16 cellular contexts compared by ENCODE assay signal in genomic region chr17:78089557-78090281, GRCh38. TPM values are rescaled to one million over a fixed set of nuclear protein-coding genes. Genes with fewer than 3 reads are reported as not detected.
DNase-seq lines count a peak whose midpoint lies in the region; ATAC-seq and TF ChIP-seq lines count a peak whose summit lies in the region.
"Had no signal": no experiment of that assay in that cellular context is flagged by ENCODE, and none has a peak within 500 bp of the region (broad histone marks: within the 10 kb centered on the region; RNA-seq: fewer than 3 reads in every experiment).

No MANE protein-coding gene starts in this region.

- intact Hi-C loops in CD14-positive monocyte (cut with micrococcal nuclease), result no loop called here
- intact Hi-C loops in HCT116 (cut with micrococcal nuclease), result loop anchor here (10.0 kb wide), 1 partner anchor 335 kb away; no protein-coding TSS in a partner anchor
- intact Hi-C loops in Calu3 (cut with micrococcal nuclease; ENCODE audit: unreplicated experiment), result no loop called here

- H4K20me1 ChIP-seq in HCT116 (ENCODE audit: insufficient read depth), result no peaks in the 10 kb centered on the region

- RAD21 ChIA-PET in HCT116 (lab: Charles Lee; ENCODE audit: low non-redundant PET in 1 of 2, low total read pairs in 2 of 2, uncharacterized antibody in 2 of 2, unreplicated experiment in 2 of 2), result no interaction called here

- BruUV-seq in HCT116 (replicated peaks; lab: Mats Ljungman, UMichigan) (no TSS peak), Calu3 (replicated peaks; lab: Mats Ljungman, UMichigan) (no TSS peak)

- H3K4me1 Mint-ChIP-seq in CD14-positive monocyte (peaks cover 11% of the 10 kb centered on the region), Calu3 (ENCODE audit: low read depth, unreplicated experiment) (no peaks in the 10 kb centered on the region)
- H3K4me1 Mint-ChIP-seq: activated B cell treated with CpG ODN at 0.5 μM for 24 hours had no signal

- no peak overlapping the region for H3K4me2 ChIP-seq in HCT116 (ENCODE audit: low read length)
- H3K4me2 ChIP-seq in mesenchymal stem cell (ENCODE audit: low read length, poor library complexity, severe bottlenecking), result no peak overlapping the region

- no peaks in the 10 kb centered on the region for H3K9me2 ChIP-seq in HCT116 (ENCODE audit: insufficient read depth)

- TF ChIP-seq CTCF in CD14-positive monocyte (IDR thresholded peaks at IDR 0.05), result no peak
- TF ChIP-seq CTCF in HCT116 (IDR thresholded peaks at IDR 0.05 in 2 of 3, conservative IDR thresholded peaks at IDR 0.05 in 1 of 3; ENCODE audit: borderline replicate concordance in 1 of 3, insufficient read depth in 1 of 3, low read depth in 2 of 3, low read length in 2 of 3), result no peak
- no peak for TF ChIP-seq CTCF in choroid plexus epithelial cell (conservative IDR thresholded peaks at IDR 0.05; ENCODE audit: low read depth, low read length)
- TF ChIP-seq CTCF in Calu3 (IDR thresholded peaks at IDR 0.05; ENCODE audit: unreplicated experiment), result no peak

- H2BK12ac ChIP-seq in mesenchymal stem cell (ENCODE audit: low read length in 2 of 2), result no peak overlapping the region

- H3K27ac Mint-ChIP-seq in CD14-positive monocyte (peak overlapping the region; percentile 41 to 88 (median 81)), Calu3 (ENCODE audit: unreplicated experiment) (no peak overlapping the region)
- H3K27ac Mint-ChIP-seq: activated B cell treated with CpG ODN at 0.5 μM for 24 hours had no signal

- no peak overlapping the region for H4K8ac ChIP-seq in mesenchymal stem cell (ENCODE audit: low read length)

- H3K79me2 ChIP-seq in HCT116 (ENCODE audit: insufficient read depth, low read length), result no peaks in the 10 kb centered on the region

- H3K27me3 ChIP-seq in HCT116 (ENCODE audit: insufficient read depth, low read length) (no peaks in the 10 kb centered on the region), mesenchymal stem cell (ENCODE audit: control insufficient read depth in 1 of 2, insufficient read depth in 1 of 2, low read length in 2 of 2) (no peaks in the 10 kb centered on the region)
- H3K27me3 ChIP-seq: BE2C, testis had no signal

- TF ChIP-seq RAD21 in HCT116 (IDR thresholded peaks at IDR 0.05; ENCODE audit: low read depth), result no peak

- WGBS in mesenchymal stem cell, result 95% methylated on average over 7 of the region's 7 CpGs

- H3K36me3 Mint-ChIP-seq in CD14-positive monocyte (peaks cover 60 to 76% of the 10 kb centered on the region in 2 donors), Calu3 (ENCODE audit: insufficient read depth, unreplicated experiment) (peaks cover 8% of the 10 kb centered on the region)

- H3K4me3 Mint-ChIP-seq in CD14-positive monocyte, result peak overlapping the region; percentile 25 to 75
- no peak overlapping the region for H3K4me3 Mint-ChIP-seq in Calu3 (ENCODE audit: low read depth, unreplicated experiment)
- H3K4me3 Mint-ChIP-seq: activated B cell treated with CpG ODN at 0.5 μM for 24 hours had no signal

- H3K9me3 ChIP-seq in HCT116 (ENCODE audit: control insufficient read depth in 1 of 2, insufficient read depth in 1 of 2, low read depth in 1 of 2, low read length in 2 of 2), result no peaks in the 10 kb centered on the region
- H3K9me3 ChIP-seq in mesenchymal stem cell (ENCODE audit: control insufficient read depth, low read length), result no peaks in the 10 kb centered on the region
- H3K9me3 ChIP-seq: BE2C, testis had no signal

- no peak overlapping the region for H3K4ac ChIP-seq in mesenchymal stem cell (ENCODE audit: low read depth in 1 of 2, low read length in 2 of 2)

- H3K9ac ChIP-seq in HCT116 (ENCODE audit: low read length) (no peak overlapping the region), mesenchymal stem cell (ENCODE audit: low read length) (peak overlapping the region; percentile 38)
- H3K9ac ChIP-seq: GM23248 had no signal

- H3K4me3 ChIP-seq in HCT116 (replicated peaks in 1 of 2; ENCODE audit: low read depth in 1 of 2, low read length in 2 of 2), result no peak overlapping the region
- no peak overlapping the region for H3K4me3 ChIP-seq in choroid plexus epithelial cell (ENCODE audit: low read depth, low read length)
- H3K4me3 ChIP-seq in mesenchymal stem cell (ENCODE audit: insufficient read depth in 1 of 2, low read depth in 1 of 2, low read length in 2 of 2), result no peak overlapping the region
- H3K4me3 ChIP-seq: GM23248, testis had no signal

- H3K18ac ChIP-seq in mesenchymal stem cell (ENCODE audit: low read depth in 1 of 2, low read length in 2 of 2), result no peak overlapping the region

- no peak overlapping the region for H3K23ac ChIP-seq in mesenchymal stem cell (ENCODE audit: low read length in 2 of 2)

- H2BK15ac ChIP-seq in mesenchymal stem cell (ENCODE audit: low read depth, poor library complexity, severe bottlenecking), result no peak overlapping the region

- DNase-seq in CD14-positive monocyte (ENCODE audit: low spot score) (no peak), HCT116 (ENCODE audit: low read depth, low spot score) (no peak), choroid plexus epithelial cell (ENCODE audit: low read depth) (peak; percentile 10), mesenchymal stem cell (peak; percentile 3), Calu3 (no peak), RPMI8226 (no peak)
- no peak for DNase-seq in effector CD8-positive, alpha-beta T cell (lab: John Stamatoyannopoulos, UW)
- DNase-seq: activated B cell treated with CpG ODN at 0.5 μM for 24 hours, BE2C, DMS79, GM23248, NCI-H1092, NCI-H2227 treated with DMSO at 0.1 percent for 48 hours, testis had no signal

- H3K27me3 Mint-ChIP-seq in CD14-positive monocyte (ENCODE audit: low read depth in 3 of 3), result peaks cover 0 to 2% (median under 1%) of the 10 kb centered on the region in 3 donors
- no peaks in the 10 kb centered on the region for H3K27me3 Mint-ChIP-seq in Calu3 (ENCODE audit: unreplicated experiment)
- H3K27me3 Mint-ChIP-seq: activated B cell treated with CpG ODN at 0.5 μM for 24 hours had no signal

- no peak for ATAC-seq in HCT116
- ATAC-seq in GM21619 (IDR thresholded peaks at IDR 0.05; ENCODE audit: unreplicated experiment), result no peak

- peaks cover 0 to 2% (median 0%) of the 10 kb centered on the region in 7 donors for H3K9me3 Mint-ChIP-seq in CD14-positive monocyte
- H3K9me3 Mint-ChIP-seq in Calu3 (ENCODE audit: low read depth, unreplicated experiment), result no peaks in the 10 kb centered on the region
- H3K9me3 Mint-ChIP-seq: activated B cell treated with CpG ODN at 0.5 μM for 24 hours had no signal

- no peak overlapping the region for H2BK5ac ChIP-seq in mesenchymal stem cell (ENCODE audit: low read depth, low read length, poor library complexity, severe bottlenecking)

- H3K14ac ChIP-seq in mesenchymal stem cell (ENCODE audit: low read length in 2 of 2), result no peak overlapping the region

- H3K36me3 ChIP-seq in HCT116 (ENCODE audit: control insufficient read depth in 1 of 2, insufficient read depth in 2 of 2, low read length in 2 of 2), result peaks cover 12 to 39% of the 10 kb centered on the region in 2 experiments; a peak in 3 of 4 replicates
- peaks cover 25 to 87% of the 10 kb centered on the region in 2 experiments for H3K36me3 ChIP-seq in mesenchymal stem cell (ENCODE audit: control insufficient read depth in 1 of 2, insufficient read depth in 2 of 2, low read depth in 1 of 2, low read length in 2 of 2)

- no peak overlapping the region for H3K27ac ChIP-seq in HCT116 (ENCODE audit: low read depth, low read length)
- no peak overlapping the region for H3K27ac ChIP-seq in mesenchymal stem cell (ENCODE audit: low read length, poor library complexity, severe bottlenecking)
- H3K27ac ChIP-seq: GM23248, testis had no signal

- no peak for TF ChIP-seq POLR2A in HCT116 (IDR thresholded peaks at IDR 0.05; ENCODE audit: borderline replicate concordance, extremely low read depth, insufficient read depth, insufficient read length)

- H2AK5ac ChIP-seq in mesenchymal stem cell (ENCODE audit: low read length, severe bottlenecking), result no peak overlapping the region

- H4K91ac ChIP-seq in mesenchymal stem cell (ENCODE audit: low read length), result no peak overlapping the region

- no peak overlapping the region for H2BK120ac ChIP-seq in mesenchymal stem cell (ENCODE audit: low read depth, low read length)

- CTCF ChIA-PET in HCT116 (lab: Charles Lee), result interaction anchor here (1.2 kb wide), 1 partner anchor 20 kb away, joined by 3 read pairs; no protein-coding TSS in a partner anchor
- CTCF ChIA-PET in Calu3 (lab: Charles Lee), result interaction anchor here (0.6 kb wide), 2 partner anchors 131 to 439 kb away, joined by 3 read pairs; partner anchors contain the start of gene TNRC6C

- H3K4me1 ChIP-seq in HCT116 (ENCODE audit: control insufficient read depth in 1 of 2, insufficient read depth in 2 of 2, low read length in 2 of 2) (no peaks in the 10 kb centered on the region), mesenchymal stem cell (ENCODE audit: control insufficient read depth, insufficient read depth, low read depth, low read length) (peaks cover 2% of the 10 kb centered on the region)
- H3K4me1 ChIP-seq: BE2C had no signal

- no peaks in the 10 kb centered on the region for H3K79me1 ChIP-seq in mesenchymal stem cell (replicated peaks; ENCODE audit: low read length, poor library complexity, severe bottlenecking)

- H2AFZ ChIP-seq in HCT116 (ENCODE audit: low read depth, low read length, poor library complexity, severe bottlenecking) (no peak overlapping the region), mesenchymal stem cell (ENCODE audit: low read depth, low read length) (no peak overlapping the region)
- H2AFZ ChIP-seq: GM23248 had no signal

- POLR2A ChIA-PET in HCT116 (lab: Charles Lee), result no interaction called here

TF ChIP-seq in HCT116, 20 proteins besides CTCF, POLR2A, EP300 and RAD21 (continues in another document):
- TF ChIP-seq EZH2 (IDR thresholded peaks at IDR 0.05) (no peak), SIN3A (IDR thresholded peaks at IDR 0.05; ENCODE audit: low read depth) (no peak), SP1 (IDR thresholded peaks at IDR 0.05; ENCODE audit: low read depth) (no peak), EZH2phosphoT487 (IDR thresholded peaks at IDR 0.05; ENCODE audit: borderline replicate concordance) (no peak), CEBPB (IDR thresholded peaks at IDR 0.05; ENCODE audit: low read depth) (no peak), JUND (IDR thresholded peaks at IDR 0.05) (no peak), ZNF274 (IDR thresholded peaks at IDR 0.05; ENCODE audit: low read depth, low read length) (no peak)

RNA-seq across cellular contexts. Expression of gene TMC6, which starts 38.8 kb away (rescaled TPM):
- 10 to 100 TPM; 60.1 to 79.2 TPM for polyA plus RNA-seq in CD14-positive monocyte
- total RNA-seq in HCT116 (2021; ENCODE audit: unreplicated experiment) (142 TPM), Calu3 (2022) (116 and 133 TPM in 2 replicates)
- 93.2 and 96.7 TPM in 2 replicates for polyA plus RNA-seq in HCT116 (2012)
- 47.9 TPM for polyA plus RNA-seq in mesenchymal stem cell (2013, experiment 1 of 2)
- 44.7 TPM for polyA plus RNA-seq in mesenchymal stem cell (2013, experiment 2 of 2)
- total RNA-seq: GM23248 had no signal
- polyA plus RNA-seq: GM23248 had no signal

RNA-seq across cellular contexts. Expression of gene TMC8, which starts 40.9 kb away (rescaled TPM):
- polyA plus RNA-seq in CD14-positive monocyte, result 10 to 100 TPM; 13.3 to 15.1 TPM
- total RNA-seq in HCT116 (2021; ENCODE audit: unreplicated experiment) (7.8 TPM), Calu3 (2022) (1.1 and 2.1 TPM in 2 replicates)
- polyA plus RNA-seq in HCT116 (2012), result 4.7 and 6.0 TPM in 2 replicates
- 0.86 TPM for polyA plus RNA-seq in mesenchymal stem cell (2013, experiment 1 of 2)
- 0.36 TPM for polyA plus RNA-seq in mesenchymal stem cell (2013, experiment 2 of 2)
- total RNA-seq: GM23248 had no signal
- polyA plus RNA-seq: GM23248 had no signal

RNA-seq across cellular contexts. Expression of gene C17orf99, which starts 56.5 kb away (rescaled TPM):
- not detected for polyA plus RNA-seq in CD14-positive monocyte
- not detected for total RNA-seq in HCT116 (2021; ENCODE audit: unreplicated experiment)
- not detected in 2 replicates for polyA plus RNA-seq in HCT116 (2012)
- not detected for polyA plus RNA-seq in mesenchymal stem cell (2013, experiment 1 of 2)
- not detected for polyA plus RNA-seq in mesenchymal stem cell (2013, experiment 2 of 2)
- not detected in 2 replicates for total RNA-seq in Calu3 (2022)
- total RNA-seq: GM23248, mesenteric fat pad had no signal
- polyA plus RNA-seq: GM23248 had no signal

Comparison
In these comparisons a context has a peak if more than half of its experiments do, and no peak if none do; other contexts are left out.
1. DNase-seq: peak in choroid plexus epithelial cell (single experiment) and mesenchymal stem cell (single experiment); none in CD14-positive monocyte (single experiment), HCT116 (single experiment), Calu3 (single experiment), effector CD8-positive, alpha-beta T cell (single experiment) and RPMI8226 (single experiment).